ENCODE assay signal across 8 cellular contexts in the genomic region with DNA sequence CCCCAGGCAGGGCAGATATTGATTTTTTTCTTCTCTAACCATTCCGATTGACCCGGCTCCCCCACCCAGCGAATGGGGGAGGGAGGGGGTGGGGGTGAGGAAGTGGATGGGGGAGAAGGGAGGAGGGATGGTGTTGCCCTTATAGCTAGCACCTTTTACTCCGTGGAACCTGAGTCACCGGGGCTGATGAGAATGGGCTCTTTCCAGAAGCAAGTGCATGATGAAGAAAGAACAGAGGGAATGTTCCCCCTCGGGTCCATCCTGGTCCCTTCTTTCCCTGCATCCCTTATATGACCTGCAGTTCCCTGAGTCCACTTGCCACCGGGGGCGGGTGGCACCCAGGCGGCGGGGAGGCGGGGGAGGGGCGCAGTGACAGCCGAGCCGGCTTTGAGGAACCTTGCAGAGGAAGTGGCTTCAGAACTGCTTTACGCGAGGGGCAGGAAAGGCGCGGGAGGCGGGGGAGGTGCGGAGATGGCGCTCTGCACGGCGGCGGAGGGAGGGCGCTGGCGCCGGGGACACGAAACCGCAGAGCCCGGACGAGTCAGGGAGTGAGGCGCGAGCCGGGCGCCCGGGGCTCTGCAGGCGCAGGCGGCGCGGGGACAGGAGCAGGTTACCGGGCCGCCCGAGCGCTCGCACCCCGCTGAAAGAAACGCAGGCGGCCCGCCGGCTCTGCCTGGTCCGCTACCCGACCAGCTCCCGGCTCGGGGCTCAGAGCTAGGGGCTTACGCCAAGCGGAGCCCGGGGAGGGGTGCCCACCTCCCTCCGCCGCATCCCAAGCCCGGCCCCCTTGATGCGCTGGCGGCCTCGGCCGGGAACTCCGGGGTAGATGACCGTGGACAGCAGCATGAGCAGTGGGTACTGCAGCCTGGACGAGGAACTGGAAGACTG. TPM values are rescaled to one million over a fixed set of nuclear protein-coding genes. Genes with fewer than 3 reads are reported as not detected.
DNase-seq lines count a peak whose midpoint lies in the region; ATAC-seq and TF ChIP-seq lines count a peak whose summit lies in the region.

No MANE protein-coding gene starts in this region.

- peak overlapping the region; percentile 58 for H3K9ac ChIP-seq in NT2/D1 (ENCODE audit: insufficient read length, low read depth)
- H3K9ac ChIP-seq in endodermal cell (ENCODE audit: extremely low read depth, low read length, poor library complexity, severe bottlenecking): no peak overlapping the region

- no peaks in the 10 kb centered on the region for H3K36me3 Mint-ChIP-seq in endodermal cell (ENCODE audit: low read depth)

- H3K27ac Mint-ChIP-seq in endodermal cell: no peak overlapping the region

- H3K36me3 ChIP-seq in ACC112 (ENCODE audit: insufficient read depth, low read length) (no peaks in the 10 kb centered on the region), NT2/D1 (ENCODE audit: insufficient read depth, insufficient read length, low read length) (no peaks in the 10 kb centered on the region), endodermal cell (ENCODE audit: control insufficient read depth, insufficient read depth, low read length) (no peaks in the 10 kb centered on the region)

- H3K4me3 ChIP-seq in ACC112 (ENCODE audit: low read depth, low read length): peak overlapping the region; percentile 70
- H3K4me3 ChIP-seq in NT2/D1 (ENCODE audit: insufficient read length, low read depth): peak overlapping the region; percentile 44
- peak overlapping the region; percentile 77 for H3K4me3 ChIP-seq in endodermal cell (ENCODE audit: low read length)

- WGBS in endodermal cell (ENCODE audit: insufficient coverage in 1 of 2, insufficient read length in 1 of 2), 2 experiments: 0 to 3% methylated on average over 30 to 67 of the region's 67 CpGs

- no peaks in the 10 kb centered on the region for H3K9me3 ChIP-seq in NT2/D1 (ENCODE audit: insufficient read depth, low read length)
- H3K9me3 ChIP-seq in endodermal cell (ENCODE audit: control insufficient read depth, low read length): no peaks in the 10 kb centered on the region

- TF ChIP-seq CTCF in endodermal cell (conservative IDR thresholded peaks at IDR 0.05): no peak

- H3K79me2 ChIP-seq in ACC112 (ENCODE audit: control insufficient read depth, insufficient read depth, low read length, unreplicated experiment): no peaks in the 10 kb centered on the region

- no peak overlapping the region for H3K27ac ChIP-seq in ACC112 (ENCODE audit: low read depth, low read length)
- no peak overlapping the region for H3K27ac ChIP-seq in endodermal cell (ENCODE audit: low read depth, low read length)

- peaks cover 10% of the 10 kb centered on the region for H3K4me1 Mint-ChIP-seq in endodermal cell

- H3K9me3 Mint-ChIP-seq in endodermal cell: no peaks in the 10 kb centered on the region

- ATAC-seq in GM18907 (IDR thresholded peaks at IDR 0.05; ENCODE audit: unreplicated experiment) (peak; percentile 53), HG03354 (IDR thresholded peaks at IDR 0.05; ENCODE audit: poor library complexity, severe bottlenecking, unreplicated experiment) (peak; percentile 59)

- DNase-seq in NT2/D1 (ENCODE audit: low read depth, low spot score) (peak; percentile 59), endodermal cell (peak; percentile 90), mucosa of gallbladder (ENCODE audit: low spot score) (peak; percentile 82)
- peak; percentile 81 for DNase-seq in activated CD8-positive, alpha-beta memory T cell treated with anti-CD3 and anti-CD28 coated beads, Interleukin-2, amount 50 U/mL, for 1 hour (ENCODE audit: extremely low read depth)
- peak; percentile 85 for DNase-seq in stimulated activated CD8-positive, alpha-beta memory T cell treated with anti-CD3 and anti-CD28 coated beads, Interleukin-4, amount 100 ng/mL, for 24 hours (ENCODE audit: low read depth)

- H2AFZ ChIP-seq in ACC112 (ENCODE audit: low read length, unreplicated experiment): peak overlapping the region; percentile 1

- peaks cover 26% of the 10 kb centered on the region for H3K27me3 ChIP-seq in ACC112 (ENCODE audit: insufficient read depth, low read length)
- peaks cover 28% of the 10 kb centered on the region for H3K27me3 ChIP-seq in NT2/D1 (ENCODE audit: insufficient read depth, insufficient read length)
- H3K27me3 ChIP-seq in endodermal cell (ENCODE audit: control insufficient read depth, insufficient read depth, low read length, poor library complexity, severe bottlenecking): peaks cover 48% of the 10 kb centered on the region

- peaks cover 5% of the 10 kb centered on the region for H3K4me1 ChIP-seq in ACC112 (ENCODE audit: control insufficient read depth, insufficient read depth, low read length, unreplicated experiment)
- peaks cover 7% of the 10 kb centered on the region for H3K4me1 ChIP-seq in NT2/D1 (ENCODE audit: insufficient read depth, insufficient read length)
- peaks cover 3% of the 10 kb centered on the region for H3K4me1 ChIP-seq in endodermal cell (ENCODE audit: control insufficient read depth, insufficient read depth, low read length)

- peaks cover 48% of the 10 kb centered on the region for H3K27me3 Mint-ChIP-seq in endodermal cell (ENCODE audit: insufficient read depth)

- peak overlapping the region; percentile 55 for H3K4me3 Mint-ChIP-seq in endodermal cell

RNA-seq across cellular contexts. Expression of a gene that starts 49.7 kb away (rescaled TPM):
- under 1 TPM; 0.20 to 0.26 TPM for total RNA-seq in endodermal cell
- polyA plus RNA-seq in endodermal cell (2013, experiment 1 of 2): 0.50 TPM
- polyA plus RNA-seq in endodermal cell (2013, experiment 2 of 2): 0.75 TPM
- total RNA-seq in mucosa of gallbladder: 49.5 TPM

RNA-seq across cellular contexts. Expression of a gene that starts 55.3 kb away (rescaled TPM):
- total RNA-seq in endodermal cell (10 to 100 TPM; 38.3 to 41.9 TPM), mucosa of gallbladder (41.2 TPM)
- polyA plus RNA-seq in endodermal cell (2013, experiment 1 of 2): 47.9 TPM
- polyA plus RNA-seq in endodermal cell (2013, experiment 2 of 2): 42.1 TPM

Comparison
In these comparisons a context has a peak if more than half of its experiments do, and no peak if none do; other contexts are left out.
1. RNA of a gene that starts 49.7 kb away (total RNA-seq): 49.5 TPM in mucosa of gallbladder (single experiment); 0.20 to 0.26 TPM in endodermal cell; every median in the first group is over 10 times any median in the second.
2. Peak in every context shown above with its lines, with median percentiles within 50 percentile points of each other: H3K4me3 ChIP-seq and DNase-seq.